Comparison of ENCODE assay signal across 20 cellular contexts in genomic region chr6:42813074-42813645, GRCh38.
"Had no signal": no experiment of that assay in that cellular context is flagged by ENCODE, and none has a peak within 500 bp of the region (broad histone marks: within the 10 kb centered on the region; RNA-seq: fewer than 3 reads in every experiment).

No MANE protein-coding gene starts in this region.

- ATAC-seq: gastroesophageal sphincter; heart left ventricle; left ventricle myocardium superior; naive thymus-derived CD8-positive, alpha-beta T cell had no signal

- H3K9me3 Mint-ChIP-seq: activated naive CD8-positive, alpha-beta T cell treated with anti-CD3 and anti-CD28 coated beads, Interleukin-2, amount 10 ng/mL, durations not matched to agents 7 days and 5 days; endodermal cell; mesothelial cell of epicardium; naive thymus-derived CD8-positive, alpha-beta T cell had no signal

- H3K27me3 Mint-ChIP-seq: activated naive CD8-positive, alpha-beta T cell treated with anti-CD3 and anti-CD28 coated beads, Interleukin-2, amount 10 ng/mL, durations not matched to agents 7 days and 5 days; naive thymus-derived CD8-positive, alpha-beta T cell; progenitor cell of endocrine pancreas had no signal

- DNase-seq: activated CD4-positive, alpha-beta T cell treated with anti-CD3 and anti-CD28 coated beads for 4 hours; activated naive CD8-positive, alpha-beta T cell treated with anti-CD3 and anti-CD28 coated beads, Interleukin-2, amount 10 ng/mL, durations not matched to agents 7 days and 5 days; amygdala; cerebellar nuclear complex; endodermal cell; esophagus squamous epithelium; heart left ventricle; left ventricle myocardium superior; mammary epithelial cell; naive thymus-derived CD8-positive, alpha-beta T cell; retina; SJCRH30; stimulated activated CD4-positive, alpha-beta T cell treated with anti-CD3 and anti-CD28 coated beads, Interleukin-2, amount 100 ng/mL, for 48 hours; T-helper 1 cell; T-helper 9 cell; transverse colon; uterus had no signal

- H3K27ac Mint-ChIP-seq: activated naive CD8-positive, alpha-beta T cell treated with anti-CD3 and anti-CD28 coated beads, Interleukin-2, amount 10 ng/mL, durations not matched to agents 7 days and 5 days; endodermal cell; mesothelial cell of epicardium; progenitor cell of endocrine pancreas had no signal

- H3K4me1 Mint-ChIP-seq: activated naive CD8-positive, alpha-beta T cell treated with anti-CD3 and anti-CD28 coated beads, Interleukin-2, amount 10 ng/mL, durations not matched to agents 7 days and 5 days; endodermal cell; mesothelial cell of epicardium had no signal

- H3K4me3 Mint-ChIP-seq: activated naive CD8-positive, alpha-beta T cell treated with anti-CD3 and anti-CD28 coated beads, Interleukin-2, amount 10 ng/mL, durations not matched to agents 7 days and 5 days; endodermal cell; mesothelial cell of epicardium; naive thymus-derived CD8-positive, alpha-beta T cell had no signal
